9 cellular contexts compared by ENCODE assay signal in the genomic region with DNA sequence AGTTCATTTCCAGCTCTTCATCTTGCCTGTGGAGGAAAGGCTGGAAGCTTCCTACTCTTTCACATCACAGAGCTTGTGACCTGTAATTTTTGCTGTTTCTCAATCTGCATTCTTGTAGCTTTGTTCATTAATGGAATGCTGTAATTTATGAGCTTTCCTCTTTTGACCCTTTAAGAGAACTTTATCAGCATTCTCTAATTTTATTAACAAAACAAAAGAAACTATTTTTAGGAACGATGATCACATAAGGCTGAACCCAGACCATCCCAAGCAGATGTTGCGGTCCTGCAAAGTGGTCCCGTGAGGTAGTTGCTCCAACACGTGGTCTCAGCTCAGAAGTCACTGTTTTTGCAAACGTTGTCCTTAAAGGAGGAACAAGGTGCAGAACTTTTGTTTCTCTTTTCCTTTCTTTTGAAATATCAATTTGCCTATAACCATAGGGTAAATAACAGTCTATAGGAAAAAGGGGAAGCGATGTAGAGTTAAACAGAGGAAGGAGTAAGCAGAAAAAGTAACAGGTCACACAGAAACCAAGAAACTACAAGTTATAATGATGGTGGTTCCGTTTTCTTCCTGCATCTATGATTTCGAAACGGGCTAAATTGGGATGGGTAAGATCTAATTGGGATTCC.
A peak's percentile ranks its signal among the peaks of the same experiment; 100 is the strongest.
DNase-seq lines count a peak whose midpoint lies in the region; ATAC-seq lines count a peak whose summit lies in the region.
"Had no signal": no experiment of that assay in that cellular context is flagged by ENCODE, and none has a peak within 500 bp of the region (broad histone marks: within the 10 kb centered on the region; RNA-seq: fewer than 3 reads in every experiment).

No MANE protein-coding gene starts in this region.

- peak; percentile 49 for DNase-seq in AG20443 (ENCODE audit: low spot score)
- peak; percentile 47 for DNase-seq in dermis blood vessel endothelial cell
- DNase-seq in occipital lobe (lab: John Stamatoyannopoulos, UW), result no peak
- no peak for DNase-seq in NCI-H446 (lab: John Stamatoyannopoulos, UW)
- no peak for DNase-seq in DMS114 treated with DMSO at 0.1 percent for 48 hours (lab: John Stamatoyannopoulos, UW; ENCODE audit: unreplicated experiment)
- DNase-seq in H7, result no peak
- DNase-seq: CD8-positive, alpha-beta memory T cell had no signal

- no peaks in the 10 kb centered on the region for H3K27me3 ChIP-seq in H7 (ENCODE audit: control insufficient read depth, insufficient read depth, low read length)

- H3K36me3 ChIP-seq in H7 (replicated peaks; ENCODE audit: control insufficient read depth, insufficient read depth, low read length), result no peaks in the 10 kb centered on the region

- ATAC-seq in GM19468 (IDR thresholded peaks at IDR 0.05; ENCODE audit: extremely low read depth, unreplicated experiment), result peak; percentile 77
- peak; percentile 59 for ATAC-seq in HG03521 (IDR thresholded peaks at IDR 0.05; ENCODE audit: unreplicated experiment)

- no peak overlapping the region for H3K4me3 ChIP-seq in H7 (ENCODE audit: insufficient read depth, low read depth, low read length)

Comparison
In these comparisons a context has a peak if more than half of its experiments do, and no peak if none do; other contexts are left out.
1. DNase-seq: peak in AG20443 (single experiment) and dermis blood vessel endothelial cell (single experiment); none in occipital lobe (single experiment), NCI-H446 (0 of 2), DMS114 treated with DMSO at 0.1 percent for 48 hours (single experiment) and H7 (single experiment).